ENCODE assay signal across 1 cellular context in genomic region chr10:43209651-43210141, GRCh38.
TF ChIP-seq lines count a peak whose summit lies in the region.

No MANE protein-coding gene starts in this region.

TF ChIP-seq in WTC11, 78 proteins besides CTCF, POLR2A, EP300 and RAD21 (continued from another document):
- TF ChIP-seq ZNF532 (CRISPR knock-in tag; IDR thresholded peaks at IDR 0.05; ENCODE audit: borderline replicate concordance) (no peak), TEAD4 (CRISPR knock-in tag; IDR thresholded peaks at IDR 0.05) (no peak), NFYB (CRISPR knock-in tag; conservative IDR thresholded peaks at IDR 0.05; ENCODE audit: low read depth) (no peak)
